In the genomic region with DNA sequence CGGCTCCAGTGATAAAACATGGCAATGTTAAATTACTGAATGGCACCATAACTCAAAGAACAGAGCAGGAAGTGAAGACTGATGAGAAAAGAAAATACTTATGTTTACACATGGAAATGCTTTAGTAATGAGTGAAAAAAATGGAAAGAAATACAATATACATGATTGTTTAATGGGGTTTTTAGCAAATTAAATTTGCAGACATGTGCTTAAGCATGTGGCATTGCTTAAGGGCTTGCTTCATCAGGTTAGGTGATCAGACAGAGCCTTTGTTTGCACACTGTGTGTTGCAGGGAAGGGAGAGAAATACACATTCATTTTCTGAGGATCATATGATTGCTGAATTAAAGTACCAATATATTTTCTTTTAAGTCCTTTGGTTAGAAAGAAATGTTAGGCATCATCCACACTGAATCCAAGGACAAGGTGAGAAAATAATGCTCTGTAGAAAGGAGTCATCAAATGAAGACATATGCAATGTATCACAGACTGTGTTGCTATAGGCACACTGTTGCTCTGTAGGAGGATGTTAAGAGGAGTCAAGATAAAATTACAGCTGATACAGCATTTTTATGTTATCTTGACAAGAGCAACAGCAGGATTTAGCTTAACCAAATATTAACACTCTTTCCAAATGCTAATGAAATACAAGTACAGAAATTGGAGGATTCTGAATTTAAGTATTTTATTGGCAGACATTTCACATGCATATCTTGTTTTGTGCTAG, we compare ENCODE assay signal across 1 cellular context.
TF ChIP-seq lines count a peak whose summit lies in the region.

No MANE protein-coding gene starts in this region.

TF ChIP-seq in K562, 482 proteins besides CTCF, POLR2A, EP300 and RAD21 (continues in another document):
- no peak for TF ChIP-seq NR3C1 (CRISPR knock-in tag; IDR thresholded peaks at IDR 0.05)
- TF ChIP-seq TAL1 (IDR thresholded peaks at IDR 0.05), result no peak
- peak; percentile 38; the same call in 1 of the 2 replicates for TF ChIP-seq C11orf30 (IDR thresholded peaks at IDR 0.05; ENCODE audit: low read depth)
- TF ChIP-seq MBD2 (IDR thresholded peaks at IDR 0.05; ENCODE audit: borderline replicate concordance, low read depth), result no peak
- TF ChIP-seq ZNF316 (IDR thresholded peaks at IDR 0.05), result peak; percentile 70
- no peak for TF ChIP-seq HDGF (IDR thresholded peaks at IDR 0.05)
- TF ChIP-seq TOE1 (IDR thresholded peaks at IDR 0.05; ENCODE audit: borderline replicate concordance), result no peak
- no peak for TF ChIP-seq TOE1 (CRISPR knock-in tag; IDR thresholded peaks at IDR 0.05; ENCODE audit: borderline replicate concordance, low read depth)
- peak; percentile 73 for TF ChIP-seq MAFF (IDR thresholded peaks at IDR 0.05; ENCODE audit: low read length)
- TF ChIP-seq TAF9B (IDR thresholded peaks at IDR 0.05; ENCODE audit: partially characterized antibody), result no peak
- no peak for TF ChIP-seq MEF2D (tag; conservative IDR thresholded peaks at IDR 0.05; ENCODE audit: low read depth)
- TF ChIP-seq, protein P1, sequence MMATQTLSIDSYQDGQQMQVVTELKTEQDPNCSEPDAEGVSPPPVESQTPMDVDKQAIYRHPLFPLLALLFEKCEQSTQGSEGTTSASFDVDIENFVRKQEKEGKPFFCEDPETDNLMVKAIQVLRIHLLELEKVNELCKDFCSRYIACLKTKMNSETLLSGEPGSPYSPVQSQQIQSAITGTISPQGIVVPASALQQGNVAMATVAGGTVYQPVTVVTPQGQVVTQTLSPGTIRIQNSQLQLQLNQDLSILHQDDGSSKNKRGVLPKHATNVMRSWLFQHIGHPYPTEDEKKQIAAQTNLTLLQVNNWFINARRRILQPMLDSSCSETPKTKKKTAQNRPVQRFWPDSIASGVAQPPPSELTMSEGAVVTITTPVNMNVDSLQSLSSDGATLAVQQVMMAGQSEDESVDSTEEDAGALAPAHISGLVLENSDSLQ (IDR thresholded peaks at IDR 0.05), result no peak
- no peak for TF ChIP-seq MIER1 (IDR thresholded peaks at IDR 0.05; ENCODE audit: low read depth)
- no peak for TF ChIP-seq U2AF1 (optimal IDR thresholded peaks at IDR 0.05; ENCODE audit: low read depth, low read length)
- no peak for TF ChIP-seq HOMEZ (CRISPR knock-in tag; IDR thresholded peaks at IDR 0.05)
- peak; percentile 53 for TF ChIP-seq MAFG (tag; conservative IDR thresholded peaks at IDR 0.05)
- no peak for TF ChIP-seq DACH1 (IDR thresholded peaks at IDR 0.05; ENCODE audit: partially characterized antibody)
- no peak for TF ChIP-seq TCFL5 (CRISPR knock-in tag; conservative IDR thresholded peaks at IDR 0.05)
- TF ChIP-seq HBP1 (CRISPR knock-in tag; IDR thresholded peaks at IDR 0.05), result no peak
- TF ChIP-seq, protein P2, sequence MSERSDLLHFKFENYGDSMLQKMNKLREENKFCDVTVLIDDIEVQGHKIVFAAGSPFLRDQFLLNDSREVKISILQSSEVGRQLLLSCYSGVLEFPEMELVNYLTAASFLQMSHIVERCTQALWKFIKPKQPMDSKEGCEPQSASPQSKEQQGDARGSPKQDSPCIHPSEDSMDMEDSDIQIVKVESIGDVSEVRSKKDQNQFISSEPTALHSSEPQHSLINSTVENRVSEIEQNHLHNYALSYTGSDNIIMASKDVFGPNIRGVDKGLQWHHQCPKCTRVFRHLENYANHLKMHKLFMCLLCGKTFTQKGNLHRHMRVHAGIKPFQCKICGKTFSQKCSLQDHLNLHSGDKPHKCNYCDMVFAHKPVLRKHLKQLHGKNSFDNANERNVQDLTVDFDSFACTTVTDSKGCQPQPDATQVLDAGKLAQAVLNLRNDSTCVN (CRISPR knock-in tag; IDR thresholded peaks at IDR 0.05), result no peak
- TF ChIP-seq FOXJ3 (CRISPR knock-in tag; IDR thresholded peaks at IDR 0.05), result no peak
- TF ChIP-seq HDAC8 (tag; IDR thresholded peaks at IDR 0.05), result no peak
- no peak for TF ChIP-seq ZBTB40 (IDR thresholded peaks at IDR 0.05)
- TF ChIP-seq ZBTB40 (CRISPR knock-in tag; IDR thresholded peaks at IDR 0.05), result no peak
- TF ChIP-seq JUND (IDR thresholded peaks at IDR 0.05; ENCODE audit: borderline replicate concordance, low read depth, low read length), result no peak
- no peak for TF ChIP-seq JUND (tag; IDR thresholded peaks at IDR 0.05; ENCODE audit: borderline replicate concordance, low read depth, low read length)
- TF ChIP-seq MTA2 (IDR thresholded peaks at IDR 0.05; ENCODE audit: low read depth), result no peak
- TF ChIP-seq ZBTB43 (CRISPR knock-in tag; IDR thresholded peaks at IDR 0.05), result no peak
- TF ChIP-seq HMG20A (CRISPR knock-in tag; conservative IDR thresholded peaks at IDR 0.05), result no peak
- TF ChIP-seq ZNF445 (CRISPR knock-in tag; IDR thresholded peaks at IDR 0.05; ENCODE audit: low read depth), result no peak
- no peak for TF ChIP-seq KLF16 (IDR thresholded peaks at IDR 0.05)
- no peak for TF ChIP-seq SREBF1 (IDR thresholded peaks at IDR 0.05; ENCODE audit: borderline replicate concordance, low read depth, low read length)
- TF ChIP-seq ZNF224 (CRISPR knock-in tag; IDR thresholded peaks at IDR 0.05), result no peak
- TF ChIP-seq, protein P3, sequence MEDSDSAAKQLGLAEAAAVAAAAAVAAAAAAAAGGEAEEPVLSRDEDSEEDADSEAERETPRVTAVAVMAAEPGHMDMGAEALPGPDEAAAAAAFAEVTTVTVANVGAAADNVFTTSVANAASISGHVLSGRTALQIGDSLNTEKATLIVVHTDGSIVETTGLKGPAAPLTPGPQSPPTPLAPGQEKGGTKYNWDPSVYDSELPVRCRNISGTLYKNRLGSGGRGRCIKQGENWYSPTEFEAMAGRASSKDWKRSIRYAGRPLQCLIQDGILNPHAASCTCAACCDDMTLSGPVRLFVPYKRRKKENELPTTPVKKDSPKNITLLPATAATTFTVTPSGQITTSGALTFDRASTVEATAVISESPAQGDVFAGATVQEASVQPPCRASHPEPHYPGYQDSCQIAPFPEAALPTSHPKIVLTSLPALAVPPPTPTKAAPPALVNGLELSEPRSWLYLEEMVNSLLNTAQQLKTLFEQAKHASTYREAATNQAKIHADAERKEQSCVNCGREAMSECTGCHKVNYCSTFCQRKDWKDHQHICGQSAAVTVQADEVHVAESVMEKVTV (CRISPR knock-in tag; IDR thresholded peaks at IDR 0.05), result no peak
- TF ChIP-seq MAFK (IDR thresholded peaks at IDR 0.05; ENCODE audit: low read length), result peak; percentile 67
- TF ChIP-seq THRAP3 (IDR thresholded peaks at IDR 0.05; ENCODE audit: borderline replicate concordance), result no peak
- TF ChIP-seq HLTF (IDR thresholded peaks at IDR 0.05), result no peak
- no peak for TF ChIP-seq ZNF282 (CRISPR knock-in tag; IDR thresholded peaks at IDR 0.05)
- no peak for TF ChIP-seq ZNF398 (CRISPR knock-in tag; IDR thresholded peaks at IDR 0.05)
- no peak for TF ChIP-seq NFE2 (IDR thresholded peaks at IDR 0.05; ENCODE audit: low read depth)
